26 cellular contexts compared by ENCODE assay signal in the genomic region with DNA sequence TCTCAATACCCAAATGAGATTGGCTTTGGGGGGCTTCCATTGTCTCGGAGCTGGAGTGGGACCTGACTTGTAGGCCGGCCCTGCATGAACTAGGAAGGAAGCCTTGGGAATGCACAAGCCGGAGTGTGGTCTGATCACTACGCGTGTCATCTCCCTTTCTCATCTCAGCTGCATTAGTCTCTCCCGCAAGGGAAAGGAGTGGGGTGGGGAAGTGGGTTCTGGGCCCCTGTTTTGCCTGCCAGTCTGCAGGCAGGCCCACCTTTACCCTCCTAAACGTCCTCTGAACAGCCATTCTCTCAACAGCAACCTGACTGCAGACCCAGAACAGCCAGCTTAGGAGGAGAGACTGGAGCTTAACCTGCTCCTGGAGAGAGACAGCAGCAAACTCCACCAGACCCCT. TPM values are rescaled to one million over a fixed set of nuclear protein-coding genes. Genes with fewer than 3 reads are reported as not detected.
DNase-seq lines count a peak whose midpoint lies in the region; ATAC-seq and TF ChIP-seq lines count a peak whose summit lies in the region.
"Had no signal": no experiment of that assay in that cellular context is flagged by ENCODE, and none has a peak within 500 bp of the region (broad histone marks: within the 10 kb centered on the region; RNA-seq: fewer than 3 reads in every experiment).

No MANE protein-coding gene starts in this region.

- H3K27ac Mint-ChIP-seq in CD4-positive, CD25-positive, alpha-beta regulatory T cell = peak overlapping the region; percentile 34 to 90 (median 44)
- H3K27ac Mint-ChIP-seq in activated T-helper 17 cell treated with anti-CD3 and anti-CD28 coated beads, Interleukin-2, amount 50 U/mL, for 72 hours = peak overlapping the region; percentile 40
- H3K27ac Mint-ChIP-seq in stimulated activated effector memory CD8-positive, alpha-beta T cell treated with anti-CD3 and anti-CD28 coated beads, Interleukin-12 subunit alpha, Interleukin-12 subunit beta, amount 100 ng/mL, for 72 hours = peak overlapping the region; percentile 78
- H3K27ac Mint-ChIP-seq: GM23338, HFFc6 had no signal

- no peaks in the 10 kb centered on the region for H3K27me3 Mint-ChIP-seq in CD4-positive, CD25-positive, alpha-beta regulatory T cell
- no peaks in the 10 kb centered on the region for H3K27me3 Mint-ChIP-seq in activated T-helper 17 cell treated with anti-CD3 and anti-CD28 coated beads, Interleukin-2, amount 50 U/mL, for 72 hours
- H3K27me3 Mint-ChIP-seq in activated T-cell treated with anti-CD3 and anti-CD28 coated beads, Interleukin-2, amount 50 U/mL, for 4 hours (ENCODE audit: low read depth) = peaks cover under 1% of the 10 kb centered on the region

- intact Hi-C loops in left colon (cut with DNase I, micrococcal nuclease) = no loop called here

- no peak for TF ChIP-seq EP300 in gastroesophageal sphincter (IDR thresholded peaks at IDR 0.05)

- H3K9me3 ChIP-seq in CD4-positive, CD25-positive, alpha-beta regulatory T cell (ENCODE audit: control insufficient read depth in 2 of 2, low read length in 2 of 2) = no peaks in the 10 kb centered on the region
- no peaks in the 10 kb centered on the region for H3K9me3 ChIP-seq in gastroesophageal sphincter

- peaks cover 4% of the 10 kb centered on the region for H3K36me3 Mint-ChIP-seq in CD4-positive, CD25-positive, alpha-beta regulatory T cell
- H3K36me3 Mint-ChIP-seq in activated T-helper 17 cell treated with anti-CD3 and anti-CD28 coated beads, Interleukin-2, amount 50 U/mL, for 72 hours (ENCODE audit: low read depth) = no peaks in the 10 kb centered on the region
- no peaks in the 10 kb centered on the region for H3K36me3 Mint-ChIP-seq in stimulated activated effector memory CD8-positive, alpha-beta T cell treated with anti-CD3 and anti-CD28 coated beads, Interleukin-12 subunit alpha, Interleukin-12 subunit beta, amount 100 ng/mL, for 72 hours
- H3K36me3 Mint-ChIP-seq in activated T-cell treated with anti-CD3 and anti-CD28 coated beads, Interleukin-2, amount 50 U/mL, for 4 hours (ENCODE audit: insufficient read depth) = no peaks in the 10 kb centered on the region

- no peaks in the 10 kb centered on the region for H3K27me3 ChIP-seq in CD4-positive, CD25-positive, alpha-beta regulatory T cell (ENCODE audit: control insufficient read depth, insufficient read depth, low read length)
- H3K27me3 ChIP-seq in gastroesophageal sphincter = peaks cover 7% of the 10 kb centered on the region
- H3K27me3 ChIP-seq: BLaER1 had no signal

- DNase-seq in CD4-positive, CD25-positive, alpha-beta regulatory T cell = no peak
- DNase-seq in islet precursor cell (peak; percentile 55), left colon (no peak), NOMO-1 treated with dmso at 0.1 percent for 144 hours (lab: John Stamatoyannopoulos, UW; ENCODE audit: unreplicated experiment) (no peak)
- no peak for DNase-seq in stimulated activated effector memory CD8-positive, alpha-beta T cell treated with anti-CD3 and anti-CD28 coated beads, Interleukin-12 subunit alpha, Interleukin-12 subunit beta, amount 100 ng/mL, for 72 hours (ENCODE audit: low spot score in 2 of 2)
- DNase-seq in activated T-cell treated with anti-CD3 and anti-CD28 coated beads, Interleukin-2, amount 50 U/mL, for 4 hours = no peak
- DNase-seq: 8988T; CD8-positive, alpha-beta memory T cell; COR-L47; DMS 273 treated with DMSO at 0.1 percent for 48 hours; DMS53; DND-41; EL; H7; HFFc6 had no signal

- H3K36me3 ChIP-seq in CD4-positive, CD25-positive, alpha-beta regulatory T cell (ENCODE audit: control insufficient read depth, insufficient read depth, low read length) = peaks cover 4% of the 10 kb centered on the region
- peaks cover 0 to 21% of the 10 kb centered on the region in 2 donors for H3K36me3 ChIP-seq in gastroesophageal sphincter
- H3K36me3 ChIP-seq: BLaER1 had no signal

- no peaks in the 10 kb centered on the region for H3K9me3 Mint-ChIP-seq in CD4-positive, CD25-positive, alpha-beta regulatory T cell
- no peaks in the 10 kb centered on the region for H3K9me3 Mint-ChIP-seq in activated T-helper 17 cell treated with anti-CD3 and anti-CD28 coated beads, Interleukin-2, amount 50 U/mL, for 72 hours
- no peaks in the 10 kb centered on the region for H3K9me3 Mint-ChIP-seq in stimulated activated effector memory CD8-positive, alpha-beta T cell treated with anti-CD3 and anti-CD28 coated beads, Interleukin-12 subunit alpha, Interleukin-12 subunit beta, amount 100 ng/mL, for 72 hours
- H3K9me3 Mint-ChIP-seq in activated T-cell treated with anti-CD3 and anti-CD28 coated beads, Interleukin-2, amount 50 U/mL, for 4 hours = no peaks in the 10 kb centered on the region
- H3K9me3 Mint-ChIP-seq: CD8-positive, alpha-beta memory T cell; GM23338 had no signal

- no peak for ATAC-seq in CD4-positive, CD25-positive, alpha-beta regulatory T cell (ENCODE audit: low read depth in 2 of 2)
- no peak for ATAC-seq in activated T-helper 17 cell treated with anti-CD3 and anti-CD28 coated beads, Interleukin-2, amount 50 U/mL, for 72 hours (replicated peaks)
- ATAC-seq in stimulated activated effector memory CD8-positive, alpha-beta T cell treated with anti-CD3 and anti-CD28 coated beads, Interleukin-12 subunit alpha, Interleukin-12 subunit beta, amount 100 ng/mL, for 72 hours = no peak
- ATAC-seq in gastroesophageal sphincter = no peak
- no peak for ATAC-seq in activated T-cell treated with anti-CD3 and anti-CD28 coated beads, Interleukin-2, amount 50 U/mL, for 4 hours
- ATAC-seq in left colon = no peak
- ATAC-seq: GM12878, GM23338 had no signal

- 92 to 98% methylated on average over 4 to 6 of the region's 7 CpGs for WGBS in gastroesophageal sphincter (ENCODE audit: low coverage in 1 of 2), 2 donors

- no peak overlapping the region for H3K4me3 ChIP-seq in CD4-positive, CD25-positive, alpha-beta regulatory T cell (ENCODE audit: low read depth, low read length)
- H3K4me3 ChIP-seq in gastroesophageal sphincter = no peak overlapping the region
- H3K4me3 ChIP-seq: BLaER1, GM12878, GM23338 had no signal

- no peak for TF ChIP-seq CTCF in gastroesophageal sphincter (IDR thresholded peaks at IDR 0.05)

- no peak for TF ChIP-seq POLR2A in gastroesophageal sphincter (IDR thresholded peaks at IDR 0.05)

- H3K4me1 Mint-ChIP-seq in CD4-positive, CD25-positive, alpha-beta regulatory T cell = peaks cover 0 to 6% (median 5%) of the 10 kb centered on the region in 4 donors
- H3K4me1 Mint-ChIP-seq in activated T-helper 17 cell treated with anti-CD3 and anti-CD28 coated beads, Interleukin-2, amount 50 U/mL, for 72 hours = peaks cover under 1% of the 10 kb centered on the region
- peaks cover 5% of the 10 kb centered on the region for H3K4me1 Mint-ChIP-seq in stimulated activated effector memory CD8-positive, alpha-beta T cell treated with anti-CD3 and anti-CD28 coated beads, Interleukin-12 subunit alpha, Interleukin-12 subunit beta, amount 100 ng/mL, for 72 hours
- H3K4me1 Mint-ChIP-seq in activated T-cell treated with anti-CD3 and anti-CD28 coated beads, Interleukin-2, amount 50 U/mL, for 4 hours (ENCODE audit: low read depth) = peaks cover 4% of the 10 kb centered on the region
- H3K4me1 Mint-ChIP-seq: CD14-positive monocyte had no signal

- H3K4me1 ChIP-seq in CD4-positive, CD25-positive, alpha-beta regulatory T cell (ENCODE audit: control insufficient read depth, insufficient read depth, low read length, poor library complexity, severe bottlenecking) = no peaks in the 10 kb centered on the region
- no peaks in the 10 kb centered on the region for H3K4me1 ChIP-seq in gastroesophageal sphincter

- H3K4me3 Mint-ChIP-seq in CD4-positive, CD25-positive, alpha-beta regulatory T cell = no peak overlapping the region
- no peak overlapping the region for H3K4me3 Mint-ChIP-seq in activated T-helper 17 cell treated with anti-CD3 and anti-CD28 coated beads, Interleukin-2, amount 50 U/mL, for 72 hours
- H3K4me3 Mint-ChIP-seq in stimulated activated effector memory CD8-positive, alpha-beta T cell treated with anti-CD3 and anti-CD28 coated beads, Interleukin-12 subunit alpha, Interleukin-12 subunit beta, amount 100 ng/mL, for 72 hours = no peak overlapping the region
- H3K4me3 Mint-ChIP-seq in activated T-cell treated with anti-CD3 and anti-CD28 coated beads, Interleukin-2, amount 50 U/mL, for 4 hours = no peak overlapping the region
- H3K4me3 Mint-ChIP-seq: CD14-positive monocyte; CD8-positive, alpha-beta memory T cell; GM23338; HFFc6 had no signal

- no peak overlapping the region for H3K27ac ChIP-seq in CD4-positive, CD25-positive, alpha-beta regulatory T cell (ENCODE audit: insufficient read depth, low read length, poor library complexity, severe bottlenecking)
- no peak overlapping the region for H3K27ac ChIP-seq in gastroesophageal sphincter
- H3K27ac ChIP-seq: BLaER1, HL-60 had no signal

RNA-seq across cellular contexts. Expression of a gene that starts 11.4 kb away (rescaled TPM):
- total RNA-seq in CD4-positive, CD25-positive, alpha-beta regulatory T cell = 1.5 TPM
- under 1 TPM in 2 of 4 donors, not detected in 2; 0.10 to 0.23 TPM for polyA plus RNA-seq in CD4-positive, CD25-positive, alpha-beta regulatory T cell
- total RNA-seq in activated T-helper 17 cell treated with anti-CD3 and anti-CD28 coated beads, Interleukin-2, amount 50 U/mL, for 72 hours = 1 to 10 TPM in 1 of 2 donors, under 1 TPM in 1; 0.19 to 1.6 TPM
- total RNA-seq in gastroesophageal sphincter (not detected), left colon (not detected)
- total RNA-seq in activated T-cell treated with anti-CD3 and anti-CD28 coated beads, Interleukin-2, amount 50 U/mL, for 4 hours = not detected
- total RNA-seq: A673, G401, GM23338, H7, HFFc6, HT1080 had no signal
- polyA plus RNA-seq: AG04450, CD14-positive monocyte had no signal

RNA-seq across cellular contexts. Expression of a gene that starts 49.2 kb away (rescaled TPM):
- 23.3 TPM for total RNA-seq in CD4-positive, CD25-positive, alpha-beta regulatory T cell
- 10 to 100 TPM in 2 of 4 donors, 1 to 10 TPM in 2; 6.7 to 13.8 (median 9.9) TPM for polyA plus RNA-seq in CD4-positive, CD25-positive, alpha-beta regulatory T cell
- 10 to 100 TPM in 1 of 2 donors, 1 to 10 TPM in 1; 2.6 to 13.9 TPM for total RNA-seq in activated T-helper 17 cell treated with anti-CD3 and anti-CD28 coated beads, Interleukin-2, amount 50 U/mL, for 72 hours
- total RNA-seq in gastroesophageal sphincter = 1 to 10 TPM; 5.5 to 7.7 (median 6.3) TPM
- 1 to 10 TPM; 2.0 to 4.5 (median 3.5) TPM for total RNA-seq in activated T-cell treated with anti-CD3 and anti-CD28 coated beads, Interleukin-2, amount 50 U/mL, for 4 hours
- total RNA-seq in left colon = 1 to 10 TPM; 1.4 to 3.0 TPM

RNA-seq across cellular contexts. Expression of a gene that starts 59.1 kb away (rescaled TPM):
- total RNA-seq in CD4-positive, CD25-positive, alpha-beta regulatory T cell = 1,316 TPM
- 1,000 to 10,000 TPM; 1,826 to 2,253 (median 2,137) TPM for polyA plus RNA-seq in CD4-positive, CD25-positive, alpha-beta regulatory T cell
- total RNA-seq in activated T-helper 17 cell treated with anti-CD3 and anti-CD28 coated beads, Interleukin-2, amount 50 U/mL, for 72 hours = 1,000 to 10,000 TPM; 1,259 to 1,366 TPM
- total RNA-seq in gastroesophageal sphincter (100 to 1,000 TPM; 407 to 628 (median 526) TPM), left colon (100 to 1,000 TPM; 629 to 677 TPM)
- total RNA-seq in activated T-cell treated with anti-CD3 and anti-CD28 coated beads, Interleukin-2, amount 50 U/mL, for 4 hours = 1,000 to 10,000 TPM; 1,282 to 1,442 (median 1,420) TPM
